ENCODE assay signal across 1 cellular context in the genomic region with DNA sequence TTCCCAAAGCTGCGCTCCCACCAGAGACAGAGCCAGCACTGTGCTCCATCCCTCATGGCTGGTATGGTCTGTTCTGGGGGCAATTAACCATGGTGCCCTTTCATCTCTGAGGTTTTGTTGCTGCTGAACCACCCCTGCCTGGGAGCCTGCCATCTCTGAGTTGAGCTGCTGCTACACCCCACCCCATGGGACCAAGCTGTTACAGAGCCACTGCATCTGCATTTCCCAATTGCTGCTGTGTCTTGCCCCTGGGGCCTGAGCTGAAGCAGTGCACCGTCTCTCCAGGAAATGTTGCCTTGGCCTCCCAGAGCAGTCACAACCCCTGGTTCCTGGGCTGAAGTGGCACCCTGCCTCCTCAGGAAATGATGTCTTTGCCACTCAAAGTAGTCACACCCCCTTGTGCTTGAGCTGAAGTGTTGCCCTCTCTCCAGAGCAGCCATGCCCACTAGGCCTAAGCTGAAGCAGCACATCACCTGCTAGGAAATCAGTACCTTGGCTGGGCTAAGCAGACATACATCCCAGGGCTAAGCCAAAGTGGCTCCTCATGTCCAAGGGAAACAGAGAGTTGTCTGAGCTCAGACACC.
TF ChIP-seq lines count a peak whose summit lies in the region.

No MANE protein-coding gene starts in this region.

TF ChIP-seq in H1, 55 proteins besides CTCF, POLR2A, EP300 and RAD21 (continued from another document):
- TF ChIP-seq SIX5 (IDR thresholded peaks at IDR 0.05; ENCODE audit: low read depth, low read length) (no peak), CBX5 (IDR thresholded peaks at IDR 0.05; ENCODE audit: low read depth, low read length) (no peak), CREB1 (IDR thresholded peaks at IDR 0.05) (no peak), RFX5 (IDR thresholded peaks at IDR 0.05; ENCODE audit: borderline replicate concordance, low read depth, low read length) (no peak), TEAD4 (IDR thresholded peaks at IDR 0.05; ENCODE audit: low read depth, low read length) (no peak), GTF2F1 (IDR thresholded peaks at IDR 0.05; ENCODE audit: borderline replicate concordance, low read depth, low read length) (no peak), SP1 (IDR thresholded peaks at IDR 0.05; ENCODE audit: low read depth, low read length) (no peak), CEBPB (IDR thresholded peaks at IDR 0.05; ENCODE audit: low read depth, low read length) (no peak), SIN3A (conservative IDR thresholded peaks at IDR 0.05 in 1 of 2, IDR thresholded peaks at IDR 0.05 in 1 of 2; ENCODE audit: low read depth in 1 of 2, low read length in 2 of 2) (no peak)
